In genomic region chr9:5513966-5514365, GRCh38 we compare ENCODE assay signal across 25 cellular contexts. TPM values are rescaled to one million over a fixed set of nuclear protein-coding genes. Genes with fewer than 3 reads are reported as not detected.
"Had no signal": no experiment of that assay in that cellular context is flagged by ENCODE, and none has a peak within 500 bp of the region (broad histone marks: within the 10 kb centered on the region; RNA-seq: fewer than 3 reads in every experiment).

No MANE protein-coding gene starts in this region.

- H3K9ac ChIP-seq: parathyroid adenoma had no signal

- H3K36me3 ChIP-seq: stomach, thyroid gland, upper lobe of left lung, vagina had no signal

- H3K27ac ChIP-seq: hepatocyte, parathyroid adenoma, psoas muscle, stomach, thyroid gland, upper lobe of left lung, vagina had no signal

- H3K4me3 ChIP-seq: hepatocyte, psoas muscle, stomach, thyroid gland, upper lobe of left lung, vagina had no signal

- H3K27me3 ChIP-seq: hepatocyte, stomach, thyroid gland, upper lobe of left lung, vagina had no signal

- H3K4me1 ChIP-seq: parathyroid adenoma had no signal

- H3K27ac Mint-ChIP-seq: activated naive CD4-positive, alpha-beta T cell treated with anti-CD3 and anti-CD28 coated beads for 36 hours; activated naive CD8-positive, alpha-beta T cell treated with anti-CD3 and anti-CD28 coated beads, Interleukin-2, amount 10 ng/mL, durations not matched to agents 7 days and 5 days; mesothelial cell of epicardium; stimulated activated naive B cell treated with anti-CD40 and anti-IgM and Interleukin-4, amounts not matched to agents 10 μg/mL and 1 μg/mL and 100 μg/mL, for 72 hours had no signal

- H3K4me2 ChIP-seq: hepatocyte had no signal

- H3K4me1 Mint-ChIP-seq: mesothelial cell of epicardium had no signal

- H3K9me3 ChIP-seq: psoas muscle, stomach, thyroid gland, upper lobe of left lung, vagina had no signal

- DNase-seq: activated CD4-positive, alpha-beta T cell treated with anti-CD3 and anti-CD28 coated beads for 4 hours; activated CD4-positive, alpha-beta T cell treated with anti-CD3 and anti-CD28 coated beads, Interleukin-2, amount 50 U/mL, for 4 hours; activated effector memory CD4-positive, alpha-beta T cell treated with anti-CD3 and anti-CD28 coated beads, Interleukin-2, amount 50 U/mL, for 16 hours; activated naive CD4-positive, alpha-beta T cell treated with anti-CD3 and anti-CD28 coated beads for 36 hours; activated naive CD8-positive, alpha-beta T cell treated with anti-CD3 and anti-CD28 coated beads, Interleukin-2, amount 10 ng/mL, durations not matched to agents 7 days and 5 days; amniotic stem cell; caudate nucleus; cortex of kidney; glutamatergic neuron; kidney; left colon; naive B cell; nucleus accumbens; psoas muscle; stimulated activated CD4-positive, alpha-beta T cell treated with anti-CD3 and anti-CD28 coated beads, Interleukin-15, amount 100 ng/mL, for 24 hours; stimulated activated CD4-positive, alpha-beta T cell treated with anti-CD3 and anti-CD28 coated beads, Interleukin-2, amount 100 ng/mL, for 24 hours; stimulated activated naive B cell treated with anti-CD40 and anti-IgM and Interleukin-4, amounts not matched to agents 10 μg/mL and 1 μg/mL and 100 μg/mL, for 72 hours; stomach; thyroid gland; upper lobe of left lung had no signal

- ATAC-seq: left colon; psoas muscle; stimulated activated naive B cell treated with anti-CD40 and anti-IgM and Interleukin-4, amounts not matched to agents 10 μg/mL and 1 μg/mL and 100 μg/mL, for 72 hours had no signal

- H2AFZ ChIP-seq: hepatocyte, parathyroid adenoma had no signal

- H3K9me3 Mint-ChIP-seq: activated naive CD4-positive, alpha-beta T cell treated with anti-CD3 and anti-CD28 coated beads for 36 hours; mesothelial cell of epicardium; naive B cell; stimulated activated naive B cell treated with anti-CD40 and anti-IgM and Interleukin-4, amounts not matched to agents 10 μg/mL and 1 μg/mL and 100 μg/mL, for 72 hours had no signal

- H3K27me3 Mint-ChIP-seq: activated naive CD8-positive, alpha-beta T cell treated with anti-CD3 and anti-CD28 coated beads, Interleukin-2, amount 10 ng/mL, durations not matched to agents 7 days and 5 days had no signal

- H3K79me2 ChIP-seq: hepatocyte, parathyroid adenoma had no signal

- H3K36me3 Mint-ChIP-seq: mesothelial cell of epicardium; naive B cell; stimulated activated naive B cell treated with anti-CD40 and anti-IgM and Interleukin-4, amounts not matched to agents 10 μg/mL and 1 μg/mL and 100 μg/mL, for 72 hours had no signal

- H3K4me3 Mint-ChIP-seq: activated naive CD4-positive, alpha-beta T cell treated with anti-CD3 and anti-CD28 coated beads for 36 hours; activated naive CD8-positive, alpha-beta T cell treated with anti-CD3 and anti-CD28 coated beads, Interleukin-2, amount 10 ng/mL, durations not matched to agents 7 days and 5 days; mesothelial cell of epicardium; naive B cell; stimulated activated naive B cell treated with anti-CD40 and anti-IgM and Interleukin-4, amounts not matched to agents 10 μg/mL and 1 μg/mL and 100 μg/mL, for 72 hours had no signal

RNA-seq across cellular contexts. Expression of gene PDCD1LG2, which starts 3.6 kb away (rescaled TPM):
- total RNA-seq: hepatocyte, mesothelial cell of epicardium had no signal
- polyA plus RNA-seq: hepatocyte, neural cell had no signal
